In the genomic region with DNA sequence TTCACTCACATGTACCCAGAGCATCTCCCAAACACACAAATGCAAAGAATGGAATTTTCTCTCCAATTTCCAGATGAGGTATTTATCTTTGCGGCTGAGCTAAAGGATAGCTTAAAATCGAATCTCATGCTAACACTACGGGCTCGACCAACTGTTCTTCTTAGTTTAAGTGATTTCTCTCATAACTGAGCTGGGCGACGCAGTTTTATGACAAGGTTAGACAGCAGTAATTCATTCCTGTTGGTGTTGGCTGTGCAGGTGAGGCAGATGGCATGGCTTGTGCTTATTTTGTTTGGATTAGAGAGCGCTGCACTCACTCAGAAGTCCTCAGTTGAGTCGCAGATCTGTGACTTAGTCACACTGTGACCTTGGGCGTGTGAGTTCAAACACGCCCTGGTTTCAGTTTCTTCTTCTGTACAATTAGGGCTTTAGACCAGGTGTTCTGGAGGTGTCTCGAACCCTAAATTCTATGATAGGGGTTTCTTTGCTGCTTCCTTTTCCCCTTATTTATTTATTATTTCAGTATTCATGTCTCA, we compare ENCODE assay signal across 1 cellular context.
TF ChIP-seq lines count a peak whose summit lies in the region.

No MANE protein-coding gene starts in this region.

TF ChIP-seq in K562, 482 proteins besides CTCF, POLR2A, EP300 and RAD21 (continues in another document):
- TF ChIP-seq MYC (IDR thresholded peaks at IDR 0.05; ENCODE audit: low read depth, low read length) (no peak), MYC (CRISPR knock-in tag; IDR thresholded peaks at IDR 0.05; ENCODE audit: borderline replicate concordance, low read depth) (no peak), FOXK2 (conservative IDR thresholded peaks at IDR 0.05 in 1 of 2, IDR thresholded peaks at IDR 0.05 in 1 of 2; ENCODE audit: low read depth in 2 of 2) (no peak), MBD2 (IDR thresholded peaks at IDR 0.05; ENCODE audit: borderline replicate concordance, low read depth) (no peak), FOXA3 (CRISPR knock-in tag; conservative IDR thresholded peaks at IDR 0.05 in 1 of 2, IDR thresholded peaks at IDR 0.05 in 1 of 2) (no peak), NFIC (IDR thresholded peaks at IDR 0.05) (no peak), CXXC5 (CRISPR knock-in tag; IDR thresholded peaks at IDR 0.05) (0 out of 2 replicates have a peak, but pooled peaks have one; percentile 24), GABPA (tag; conservative IDR thresholded peaks at IDR 0.05; ENCODE audit: low read depth) (no peak), NR2C2 (CRISPR knock-in tag; IDR thresholded peaks at IDR 0.05) (no peak), NR2C2 (tag; IDR thresholded peaks at IDR 0.05) (peak; percentile 97), RUNX1 (IDR thresholded peaks at IDR 0.05; ENCODE audit: low read depth) (no peak), CBX3 (IDR thresholded peaks at IDR 0.05; ENCODE audit: borderline replicate concordance in 1 of 2, low read length in 2 of 2) (no peak), GABPB2 (CRISPR knock-in tag; conservative IDR thresholded peaks at IDR 0.05) (no peak), ZNF384 (IDR thresholded peaks at IDR 0.05; ENCODE audit: low read depth, low read length) (no peak), ZNF24 (IDR thresholded peaks at IDR 0.05) (no peak), NR2C1 (IDR thresholded peaks at IDR 0.05) (peak; percentile 85), NR2C1 (tag; IDR thresholded peaks at IDR 0.05) (peak; percentile 90), CREM (IDR thresholded peaks at IDR 0.05; ENCODE audit: low read depth) (peak; percentile 81), DDX20 (tag; IDR thresholded peaks at IDR 0.05; ENCODE audit: low read depth) (no peak), NR4A1 (CRISPR knock-in tag; IDR thresholded peaks at IDR 0.05) (no peak), NR4A1 (tag; IDR thresholded peaks at IDR 0.05) (0 out of 2 replicates have a peak, but pooled peaks have one; percentile 28), FOSL1 (tag; conservative IDR thresholded peaks at IDR 0.05) (peak; percentile 43; the same call in 1 of the 2 replicates), RBM15 (IDR thresholded peaks at IDR 0.05; ENCODE audit: insufficient read depth, low read length) (no peak), DIDO1 (tag; IDR thresholded peaks at IDR 0.05; ENCODE audit: low read depth) (peak; percentile 60; the same call in 1 of the 2 replicates), ZNF445 (CRISPR knock-in tag; IDR thresholded peaks at IDR 0.05; ENCODE audit: low read depth) (no peak), NRF1 (conservative IDR thresholded peaks at IDR 0.05 in 1 of 2, IDR thresholded peaks at IDR 0.05 in 1 of 2) (no peak), CBX5 (IDR thresholded peaks at IDR 0.05; ENCODE audit: borderline replicate concordance, low read depth) (no peak), CREB1 (IDR thresholded peaks at IDR 0.05) (peak; percentile 64; the same call in 1 of the 2 replicates), CREB1 (CRISPR knock-in tag; IDR thresholded peaks at IDR 0.05) (no peak; the same call in 1 of the 2 replicates), HDAC8 (tag; IDR thresholded peaks at IDR 0.05) (no peak), KAT2B (IDR thresholded peaks at IDR 0.05; ENCODE audit: low read depth, low read length) (no peak), EHMT2 (IDR thresholded peaks at IDR 0.05) (no peak), PHF20 (IDR thresholded peaks at IDR 0.05; ENCODE audit: partially characterized antibody) (peak; percentile 54), PCBP1 (IDR thresholded peaks at IDR 0.05; ENCODE audit: low read depth, low read length, poor library complexity, severe bottlenecking) (no peak), ZNF778 (CRISPR knock-in tag; IDR thresholded peaks at IDR 0.05) (no peak), HDAC1 (IDR thresholded peaks at IDR 0.05) (no peak), IFI16 (CRISPR knock-in tag; IDR thresholded peaks at IDR 0.05) (no peak), ARHGAP35 (IDR thresholded peaks at IDR 0.05; ENCODE audit: partially characterized antibody) (no peak), FOXK1 (CRISPR knock-in tag; IDR thresholded peaks at IDR 0.05; ENCODE audit: borderline replicate concordance) (no peak), TEAD1 (CRISPR knock-in tag; IDR thresholded peaks at IDR 0.05) (no peak), POU5F1 (IDR thresholded peaks at IDR 0.05; ENCODE audit: borderline replicate concordance, low read depth, low read length, partially characterized antibody) (no peak), ZNF79 (CRISPR knock-in tag; IDR thresholded peaks at IDR 0.05; ENCODE audit: low read depth) (no peak), ILF3 (IDR thresholded peaks at IDR 0.05; ENCODE audit: borderline replicate concordance) (no peak), TAL1 (IDR thresholded peaks at IDR 0.05) (no peak), ESRRA (IDR thresholded peaks at IDR 0.05; ENCODE audit: borderline replicate concordance, low read depth) (peak; percentile 80), ZNF717 (CRISPR knock-in tag; IDR thresholded peaks at IDR 0.05) (no peak), MAFK (IDR thresholded peaks at IDR 0.05; ENCODE audit: low read length) (no peak), SMAD3 (CRISPR knock-in tag; conservative IDR thresholded peaks at IDR 0.05) (no peak), ZNF766 (CRISPR knock-in tag; conservative IDR thresholded peaks at IDR 0.05) (peak; percentile 37; the same call in 1 of the 2 replicates), HCFC1 (IDR thresholded peaks at IDR 0.05; ENCODE audit: low read depth, low read length) (peak; percentile 36; the same call in 1 of the 2 replicates)
- TF ChIP-seq, protein P1, sequence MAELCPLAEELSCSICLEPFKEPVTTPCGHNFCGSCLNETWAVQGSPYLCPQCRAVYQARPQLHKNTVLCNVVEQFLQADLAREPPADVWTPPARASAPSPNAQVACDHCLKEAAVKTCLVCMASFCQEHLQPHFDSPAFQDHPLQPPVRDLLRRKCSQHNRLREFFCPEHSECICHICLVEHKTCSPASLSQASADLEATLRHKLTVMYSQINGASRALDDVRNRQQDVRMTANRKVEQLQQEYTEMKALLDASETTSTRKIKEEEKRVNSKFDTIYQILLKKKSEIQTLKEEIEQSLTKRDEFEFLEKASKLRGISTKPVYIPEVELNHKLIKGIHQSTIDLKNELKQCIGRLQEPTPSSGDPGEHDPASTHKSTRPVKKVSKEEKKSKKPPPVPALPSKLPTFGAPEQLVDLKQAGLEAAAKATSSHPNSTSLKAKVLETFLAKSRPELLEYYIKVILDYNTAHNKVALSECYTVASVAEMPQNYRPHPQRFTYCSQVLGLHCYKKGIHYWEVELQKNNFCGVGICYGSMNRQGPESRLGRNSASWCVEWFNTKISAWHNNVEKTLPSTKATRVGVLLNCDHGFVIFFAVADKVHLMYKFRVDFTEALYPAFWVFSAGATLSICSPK (IDR thresholded peaks at IDR 0.05; ENCODE audit: borderline replicate concordance) = no peak
- TF ChIP-seq, protein P2, sequence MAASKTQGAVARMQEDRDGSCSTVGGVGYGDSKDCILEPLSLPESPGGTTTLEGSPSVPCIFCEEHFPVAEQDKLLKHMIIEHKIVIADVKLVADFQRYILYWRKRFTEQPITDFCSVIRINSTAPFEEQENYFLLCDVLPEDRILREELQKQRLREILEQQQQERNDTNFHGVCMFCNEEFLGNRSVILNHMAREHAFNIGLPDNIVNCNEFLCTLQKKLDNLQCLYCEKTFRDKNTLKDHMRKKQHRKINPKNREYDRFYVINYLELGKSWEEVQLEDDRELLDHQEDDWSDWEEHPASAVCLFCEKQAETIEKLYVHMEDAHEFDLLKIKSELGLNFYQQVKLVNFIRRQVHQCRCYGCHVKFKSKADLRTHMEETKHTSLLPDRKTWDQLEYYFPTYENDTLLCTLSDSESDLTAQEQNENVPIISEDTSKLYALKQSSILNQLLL (CRISPR knock-in tag; IDR thresholded peaks at IDR 0.05; ENCODE audit: borderline replicate concordance) = no peak
- TF ChIP-seq, protein P3, sequence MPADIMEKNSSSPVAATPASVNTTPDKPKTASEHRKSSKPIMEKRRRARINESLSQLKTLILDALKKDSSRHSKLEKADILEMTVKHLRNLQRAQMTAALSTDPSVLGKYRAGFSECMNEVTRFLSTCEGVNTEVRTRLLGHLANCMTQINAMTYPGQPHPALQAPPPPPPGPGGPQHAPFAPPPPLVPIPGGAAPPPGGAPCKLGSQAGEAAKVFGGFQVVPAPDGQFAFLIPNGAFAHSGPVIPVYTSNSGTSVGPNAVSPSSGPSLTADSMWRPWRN (IDR thresholded peaks at IDR 0.05; ENCODE audit: low read depth) = no peak
- TF ChIP-seq, protein P4, sequence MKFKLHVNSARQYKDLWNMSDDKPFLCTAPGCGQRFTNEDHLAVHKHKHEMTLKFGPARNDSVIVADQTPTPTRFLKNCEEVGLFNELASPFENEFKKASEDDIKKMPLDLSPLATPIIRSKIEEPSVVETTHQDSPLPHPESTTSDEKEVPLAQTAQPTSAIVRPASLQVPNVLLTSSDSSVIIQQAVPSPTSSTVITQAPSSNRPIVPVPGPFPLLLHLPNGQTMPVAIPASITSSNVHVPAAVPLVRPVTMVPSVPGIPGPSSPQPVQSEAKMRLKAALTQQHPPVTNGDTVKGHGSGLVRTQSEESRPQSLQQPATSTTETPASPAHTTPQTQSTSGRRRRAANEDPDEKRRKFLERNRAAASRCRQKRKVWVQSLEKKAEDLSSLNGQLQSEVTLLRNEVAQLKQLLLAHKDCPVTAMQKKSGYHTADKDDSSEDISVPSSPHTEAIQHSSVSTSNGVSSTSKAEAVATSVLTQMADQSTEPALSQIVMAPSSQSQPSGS (CRISPR knock-in tag; IDR thresholded peaks at IDR 0.05) = no peak
- TF ChIP-seq, protein P5, sequence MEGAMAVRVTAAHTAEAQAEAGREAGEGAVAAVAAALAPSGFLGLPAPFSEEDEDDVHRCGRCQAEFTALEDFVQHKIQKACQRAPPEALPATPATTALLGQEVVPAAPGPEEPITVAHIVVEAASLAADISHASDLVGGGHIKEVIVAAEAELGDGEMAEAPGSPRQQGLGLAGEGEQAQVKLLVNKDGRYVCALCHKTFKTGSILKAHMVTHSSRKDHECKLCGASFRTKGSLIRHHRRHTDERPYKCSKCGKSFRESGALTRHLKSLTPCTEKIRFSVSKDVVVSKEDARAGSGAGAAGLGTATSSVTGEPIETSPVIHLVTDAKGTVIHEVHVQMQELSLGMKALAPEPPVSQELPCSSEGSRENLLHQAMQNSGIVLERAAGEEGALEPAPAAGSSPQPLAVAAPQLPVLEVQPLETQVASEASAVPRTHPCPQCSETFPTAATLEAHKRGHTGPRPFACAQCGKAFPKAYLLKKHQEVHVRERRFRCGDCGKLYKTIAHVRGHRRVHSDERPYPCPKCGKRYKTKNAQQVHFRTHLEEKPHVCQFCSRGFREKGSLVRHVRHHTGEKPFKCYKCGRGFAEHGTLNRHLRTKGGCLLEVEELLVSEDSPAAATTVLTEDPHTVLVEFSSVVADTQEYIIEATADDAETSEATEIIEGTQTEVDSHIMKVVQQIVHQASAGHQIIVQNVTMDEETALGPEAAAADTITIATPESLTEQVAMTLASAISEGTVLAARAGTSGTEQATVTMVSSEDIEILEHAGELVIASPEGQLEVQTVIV (CRISPR knock-in tag; IDR thresholded peaks at IDR 0.05; ENCODE audit: borderline replicate concordance) = no peak
- TF ChIP-seq, protein P6, sequence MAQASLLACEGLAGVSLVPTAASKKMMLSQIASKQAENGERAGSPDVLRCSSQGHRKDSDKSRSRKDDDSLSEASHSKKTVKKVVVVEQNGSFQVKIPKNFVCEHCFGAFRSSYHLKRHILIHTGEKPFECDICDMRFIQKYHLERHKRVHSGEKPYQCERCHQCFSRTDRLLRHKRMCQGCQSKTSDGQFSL (CRISPR knock-in tag; IDR thresholded peaks at IDR 0.05) = no peak
- TF ChIP-seq, protein P6 (tag; IDR thresholded peaks at IDR 0.05) = no peak
- TF ChIP-seq, protein P7, sequence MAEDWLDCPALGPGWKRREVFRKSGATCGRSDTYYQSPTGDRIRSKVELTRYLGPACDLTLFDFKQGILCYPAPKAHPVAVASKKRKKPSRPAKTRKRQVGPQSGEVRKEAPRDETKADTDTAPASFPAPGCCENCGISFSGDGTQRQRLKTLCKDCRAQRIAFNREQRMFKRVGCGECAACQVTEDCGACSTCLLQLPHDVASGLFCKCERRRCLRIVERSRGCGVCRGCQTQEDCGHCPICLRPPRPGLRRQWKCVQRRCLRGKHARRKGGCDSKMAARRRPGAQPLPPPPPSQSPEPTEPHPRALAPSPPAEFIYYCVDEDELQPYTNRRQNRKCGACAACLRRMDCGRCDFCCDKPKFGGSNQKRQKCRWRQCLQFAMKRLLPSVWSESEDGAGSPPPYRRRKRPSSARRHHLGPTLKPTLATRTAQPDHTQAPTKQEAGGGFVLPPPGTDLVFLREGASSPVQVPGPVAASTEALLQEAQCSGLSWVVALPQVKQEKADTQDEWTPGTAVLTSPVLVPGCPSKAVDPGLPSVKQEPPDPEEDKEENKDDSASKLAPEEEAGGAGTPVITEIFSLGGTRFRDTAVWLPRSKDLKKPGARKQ (CRISPR knock-in tag; IDR thresholded peaks at IDR 0.05) = 0 out of 2 replicates have a peak, but pooled peaks have one; percentile 16
- TF ChIP-seq, protein P8, sequence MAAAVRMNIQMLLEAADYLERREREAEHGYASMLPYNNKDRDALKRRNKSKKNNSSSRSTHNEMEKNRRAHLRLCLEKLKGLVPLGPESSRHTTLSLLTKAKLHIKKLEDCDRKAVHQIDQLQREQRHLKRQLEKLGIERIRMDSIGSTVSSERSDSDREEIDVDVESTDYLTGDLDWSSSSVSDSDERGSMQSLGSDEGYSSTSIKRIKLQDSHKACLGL (CRISPR knock-in tag; IDR thresholded peaks at IDR 0.05; ENCODE audit: borderline replicate concordance, poor library complexity, severe bottlenecking) = no peak
- TF ChIP-seq, protein P9, sequence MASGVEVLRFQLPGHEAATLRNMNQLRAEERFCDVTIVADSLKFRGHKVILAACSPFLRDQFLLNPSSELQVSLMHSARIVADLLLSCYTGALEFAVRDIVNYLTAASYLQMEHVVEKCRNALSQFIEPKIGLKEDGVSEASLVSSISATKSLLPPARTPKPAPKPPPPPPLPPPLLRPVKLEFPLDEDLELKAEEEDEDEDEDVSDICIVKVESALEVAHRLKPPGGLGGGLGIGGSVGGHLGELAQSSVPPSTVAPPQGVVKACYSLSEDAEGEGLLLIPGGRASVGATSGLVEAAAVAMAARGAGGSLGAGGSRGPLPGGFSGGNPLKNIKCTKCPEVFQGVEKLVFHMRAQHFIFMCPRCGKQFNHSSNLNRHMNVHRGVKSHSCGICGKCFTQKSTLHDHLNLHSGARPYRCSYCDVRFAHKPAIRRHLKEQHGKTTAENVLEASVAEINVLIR (CRISPR knock-in tag; IDR thresholded peaks at IDR 0.05) = no peak; the same call in 1 of the 2 replicates
- TF ChIP-seq, protein P10, sequence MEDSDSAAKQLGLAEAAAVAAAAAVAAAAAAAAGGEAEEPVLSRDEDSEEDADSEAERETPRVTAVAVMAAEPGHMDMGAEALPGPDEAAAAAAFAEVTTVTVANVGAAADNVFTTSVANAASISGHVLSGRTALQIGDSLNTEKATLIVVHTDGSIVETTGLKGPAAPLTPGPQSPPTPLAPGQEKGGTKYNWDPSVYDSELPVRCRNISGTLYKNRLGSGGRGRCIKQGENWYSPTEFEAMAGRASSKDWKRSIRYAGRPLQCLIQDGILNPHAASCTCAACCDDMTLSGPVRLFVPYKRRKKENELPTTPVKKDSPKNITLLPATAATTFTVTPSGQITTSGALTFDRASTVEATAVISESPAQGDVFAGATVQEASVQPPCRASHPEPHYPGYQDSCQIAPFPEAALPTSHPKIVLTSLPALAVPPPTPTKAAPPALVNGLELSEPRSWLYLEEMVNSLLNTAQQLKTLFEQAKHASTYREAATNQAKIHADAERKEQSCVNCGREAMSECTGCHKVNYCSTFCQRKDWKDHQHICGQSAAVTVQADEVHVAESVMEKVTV (CRISPR knock-in tag; IDR thresholded peaks at IDR 0.05) = no peak
